Comparison of ENCODE assay signal across 17 cellular contexts in the genomic region with DNA sequence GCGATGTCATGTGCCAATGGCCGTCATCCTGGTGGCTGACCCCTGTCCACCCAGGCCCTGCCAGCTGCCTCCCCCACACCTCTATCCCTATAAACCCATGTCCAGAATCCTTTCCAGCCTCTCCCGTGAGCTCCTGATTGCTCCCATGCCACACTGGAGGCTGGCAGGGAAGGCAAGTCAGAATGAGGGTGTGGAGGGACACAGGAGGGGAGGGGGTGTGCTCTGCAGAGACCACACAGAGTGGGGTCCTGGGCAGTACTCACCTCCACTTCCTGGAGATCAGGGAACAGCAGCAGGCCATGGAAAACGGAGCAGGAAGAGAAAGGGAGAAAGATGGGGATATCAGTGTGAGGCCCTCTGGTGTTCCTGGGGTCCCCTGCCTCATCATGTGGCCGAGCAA. TPM values are rescaled to one million over a fixed set of nuclear protein-coding genes. Genes with fewer than 3 reads are reported as not detected.
DNase-seq lines count a peak whose midpoint lies in the region; ATAC-seq and TF ChIP-seq lines count a peak whose summit lies in the region.
"Had no signal": no experiment of that assay in that cellular context is flagged by ENCODE, and none has a peak within 500 bp of the region (broad histone marks: within the 10 kb centered on the region; RNA-seq: fewer than 3 reads in every experiment).

No MANE protein-coding gene starts in this region.

- peaks cover 0 to 31% of the 10 kb centered on the region in 2 donors for H3K4me1 ChIP-seq in right atrium auricular region
- H3K4me1 ChIP-seq in lower lobe of right lung, result peaks cover 5% of the 10 kb centered on the region
- H3K4me1 ChIP-seq: HAP-1 had no signal

- H3K9me3 ChIP-seq in right atrium auricular region (no peaks in the 10 kb centered on the region), T-helper 17 cell (ENCODE audit: control insufficient read depth, low read length, poor library complexity, severe bottlenecking) (no peaks in the 10 kb centered on the region), lower lobe of right lung (no peaks in the 10 kb centered on the region)
- H3K9me3 ChIP-seq: HAP-1 had no signal

- intact Hi-C loops in left ventricle myocardium superior (cut with micrococcal nuclease) (no loop called here), lower lobe of right lung (cut with DNase I) (no loop called here)

- H3K36me3 Mint-ChIP-seq in T-helper 17 cell (ENCODE audit: low read depth), result peaks cover 12% of the 10 kb centered on the region
- H3K36me3 Mint-ChIP-seq in stimulated activated memory B cell treated with anti-CD40 and anti-IgM and Interleukin-4, amounts not matched to agents 10 μg/mL and 1 μg/mL and 100 μg/mL, for 72 hours, result peaks cover 42% of the 10 kb centered on the region
- H3K36me3 Mint-ChIP-seq: CD14-positive monocyte had no signal

- H3K27ac ChIP-seq in right atrium auricular region (no peak overlapping the region), lower lobe of right lung (no peak overlapping the region)

- peaks cover 53% of the 10 kb centered on the region for H3K4me1 Mint-ChIP-seq in T-helper 17 cell
- H3K4me1 Mint-ChIP-seq in stimulated activated memory B cell treated with anti-CD40 and anti-IgM and Interleukin-4, amounts not matched to agents 10 μg/mL and 1 μg/mL and 100 μg/mL, for 72 hours, result peaks cover 52% of the 10 kb centered on the region
- H3K4me1 Mint-ChIP-seq: CD14-positive monocyte had no signal

- H3K27me3 Mint-ChIP-seq in T-helper 17 cell, result no peaks in the 10 kb centered on the region
- H3K27me3 Mint-ChIP-seq in stimulated activated memory B cell treated with anti-CD40 and anti-IgM and Interleukin-4, amounts not matched to agents 10 μg/mL and 1 μg/mL and 100 μg/mL, for 72 hours, result no peaks in the 10 kb centered on the region

- no peak overlapping the region for H3K4me3 ChIP-seq in right atrium auricular region
- H3K4me3 ChIP-seq in lower lobe of right lung, result no peak overlapping the region
- H3K4me3 ChIP-seq: HAP-1 had no signal

- DNase-seq in left ventricle myocardium superior, result peak; percentile 11
- no peak for DNase-seq in right atrium auricular region (ENCODE audit: low spot score)
- DNase-seq in T-helper 17 cell, result no peak
- peak; percentile 36 for DNase-seq in lower lobe of right lung
- DNase-seq in DMS114 treated with DMSO at 0.1 percent for 48 hours (lab: John Stamatoyannopoulos, UW; ENCODE audit: unreplicated experiment), result no peak
- DNase-seq in DMS153 (lab: John Stamatoyannopoulos, UW), result no peak
- DNase-seq: Kasumi-1, NCI-H1417, NCI-H1930, NCI-H2171, NCI-H446 treated with DMSO at 0.1 percent for 48 hours, NCI-H774 had no signal

- H3K9me3 Mint-ChIP-seq in stimulated activated memory B cell treated with anti-CD40 and anti-IgM and Interleukin-4, amounts not matched to agents 10 μg/mL and 1 μg/mL and 100 μg/mL, for 72 hours, result no peaks in the 10 kb centered on the region

- H3K27me3 ChIP-seq in right atrium auricular region (no peaks in the 10 kb centered on the region), lower lobe of right lung (ENCODE audit: low read depth) (no peaks in the 10 kb centered on the region)

- peak overlapping the region; percentile 99 for H3K27ac Mint-ChIP-seq in T-helper 17 cell
- H3K27ac Mint-ChIP-seq in stimulated activated memory B cell treated with anti-CD40 and anti-IgM and Interleukin-4, amounts not matched to agents 10 μg/mL and 1 μg/mL and 100 μg/mL, for 72 hours, result peak overlapping the region; percentile 36

- H3K36me3 ChIP-seq in right atrium auricular region, result no peaks in the 10 kb centered on the region
- peaks cover 9% of the 10 kb centered on the region for H3K36me3 ChIP-seq in lower lobe of right lung
- H3K36me3 ChIP-seq: HAP-1 had no signal

- no peak overlapping the region for H3K4me3 Mint-ChIP-seq in T-helper 17 cell
- H3K4me3 Mint-ChIP-seq in stimulated activated memory B cell treated with anti-CD40 and anti-IgM and Interleukin-4, amounts not matched to agents 10 μg/mL and 1 μg/mL and 100 μg/mL, for 72 hours, result no peak overlapping the region
- H3K4me3 Mint-ChIP-seq: CD14-positive monocyte had no signal

- TF ChIP-seq CTCF in right atrium auricular region (IDR thresholded peaks at IDR 0.05) (no peak), lower lobe of right lung (IDR thresholded peaks at IDR 0.05) (no peak)

- ATAC-seq in left ventricle myocardium superior (no peak), T-helper 17 cell (no peak), lower lobe of right lung (no peak), HG03108 (IDR thresholded peaks at IDR 0.05; ENCODE audit: unreplicated experiment) (no peak)
- no peak for ATAC-seq in stimulated activated memory B cell treated with anti-CD40 and anti-IgM and Interleukin-4, amounts not matched to agents 10 μg/mL and 1 μg/mL and 100 μg/mL, for 72 hours
- ATAC-seq: Right ventricle myocardium inferior had no signal

RNA-seq across cellular contexts. Expression of a gene that starts 15.7 kb away (rescaled TPM):
- total RNA-seq in left ventricle myocardium superior (12.7 TPM), right atrium auricular region (10 to 100 TPM; 19.3 to 19.8 TPM), T-helper 17 cell (100 to 1,000 TPM; 603 to 772 TPM), lower lobe of right lung (108 TPM)

Comparison
In these comparisons a context has a peak if more than half of its experiments do, and no peak if none do; other contexts are left out.
1. DNase-seq: peak in left ventricle myocardium superior (single experiment) and lower lobe of right lung (single experiment); none in right atrium auricular region (single experiment), T-helper 17 cell (0 of 3), DMS114 treated with DMSO at 0.1 percent for 48 hours (single experiment) and DMS153 (single experiment).